Comparison of ENCODE assay signal across 18 cellular contexts in genomic region chr11:129445226-129445625, GRCh38.
DNase-seq lines count a peak whose midpoint lies in the region; ATAC-seq, FAIRE-seq and TF ChIP-seq lines count a peak whose summit lies in the region.
"Had no signal": no experiment of that assay in that cellular context is flagged by ENCODE, and none has a peak within 500 bp of the region (broad histone marks: within the 10 kb centered on the region; RNA-seq: fewer than 3 reads in every experiment).

No MANE protein-coding gene starts in this region.

- no peak for FAIRE-seq in HepG2 (lab: Jason Lieb, UNC)
- FAIRE-seq: A549, H54 had no signal

- no peak overlapping the region for H3K23ac ChIP-seq in trophoblast cell (ENCODE audit: low read length)

- WGBS in HepG2 (ENCODE audit: low lambda C conversion rate): 49% methylated on average over 9 of the region's 9 CpGs
- WGBS in right lobe of liver (ENCODE audit: insufficient coverage, low coverage, low lambda C conversion rate, missing lambda C conversion rate): 52% methylated on average over 7 of the region's 9 CpGs
- no CpG with 5 or more reads among the region's 9 CpGs for WGBS in trophoblast cell (ENCODE audit: extremely low coverage, insufficient coverage, insufficient read length)
- 89 to 91% methylated on average over 9 of the region's 9 CpGs for WGBS in testis, 2 donors

- no peak overlapping the region for H3K4ac ChIP-seq in trophoblast cell (ENCODE audit: low read depth, low read length)

- H3K9me3 ChIP-seq in HepG2 (ENCODE audit: low read length): no peaks in the 10 kb centered on the region
- H3K9me3 ChIP-seq in right lobe of liver: no peaks in the 10 kb centered on the region
- no peaks in the 10 kb centered on the region for H3K9me3 ChIP-seq in trophoblast cell (ENCODE audit: insufficient read depth, low read depth, low read length)
- H3K9me3 ChIP-seq in testis: no peaks in the 10 kb centered on the region
- no peaks in the 10 kb centered on the region for H3K9me3 ChIP-seq in SJCRH30 (replicated peaks)
- H3K9me3 ChIP-seq: A549 had no signal

- H3K4me3 ChIP-seq in HepG2 (replicated peaks in 1 of 3; ENCODE audit: insufficient read depth in 1 of 3, low read depth in 2 of 3, low read length in 3 of 3): no peak overlapping the region
- no peak overlapping the region for H3K4me3 ChIP-seq in right lobe of liver
- no peak overlapping the region for H3K4me3 ChIP-seq in trophoblast cell (ENCODE audit: low read depth, low read length)
- H3K4me3 ChIP-seq in testis: no peak overlapping the region
- no peak overlapping the region for H3K4me3 ChIP-seq in SJCRH30
- H3K4me3 ChIP-seq: A549 had no signal

- no TSS peak for BruUV-seq in HepG2 (replicated peaks; lab: Mats Ljungman, UMichigan)

- H3K79me2 ChIP-seq in HepG2 (ENCODE audit: insufficient read depth, low read length) (no peaks in the 10 kb centered on the region), trophoblast cell (ENCODE audit: control insufficient read depth, insufficient read depth, low read length, poor library complexity) (no peaks in the 10 kb centered on the region)

- in situ Hi-C loops in HepG2 (cut with HindIII; ENCODE audit: extremely low pct_ligation_motif_present, low pct_unique_long_range_greater_than_20kb): no loop called here

- no peak for TF ChIP-seq EP300 in HepG2 (IDR thresholded peaks at IDR 0.05; ENCODE audit: low read depth in 2 of 2, low read length in 2 of 2)
- no peak for TF ChIP-seq EP300 in HepG2 (CRISPR knock-in tag; IDR thresholded peaks at IDR 0.05; ENCODE audit: borderline replicate concordance)

- H3K18ac ChIP-seq in trophoblast cell (ENCODE audit: low read length): no peak overlapping the region

- no peak overlapping the region for H4K8ac ChIP-seq in trophoblast cell (ENCODE audit: low read depth, low read length)

- H3K27ac ChIP-seq in HepG2 (ENCODE audit: extremely low read length, insufficient read depth, low read length) (no peak overlapping the region), right lobe of liver (no peak overlapping the region), foreskin keratinocyte (peak overlapping the region; percentile 25), trophoblast cell (ENCODE audit: low read depth, low read length) (no peak overlapping the region), testis (no peak overlapping the region), SJCRH30 (no peak overlapping the region)
- H3K27ac ChIP-seq: 22Rv1, A549, C4-2B, HL-60 had no signal

- H2BK120ac ChIP-seq in trophoblast cell (ENCODE audit: insufficient read depth, low read length, poor library complexity): no peak overlapping the region

- CTCF ChIA-PET in HepG2 (lab: Yijun Ruan, JAX; ENCODE audit: low intra/inter-chr PET ratio, low total read pairs): no interaction called here

- no peak overlapping the region for H3K4me2 ChIP-seq in HepG2 (ENCODE audit: low read depth, low read length)
- H3K4me2 ChIP-seq in trophoblast cell (ENCODE audit: low read length): no peak overlapping the region
- H3K4me2 ChIP-seq: A549 had no signal

- H4K12ac ChIP-seq in trophoblast cell (ENCODE audit: low read depth, low read length): no peak overlapping the region

- intact Hi-C loops in HepG2 (cut with micrococcal nuclease; ENCODE audit: unreplicated experiment) (no loop called here), right lobe of liver (cut with DNase I) (no loop called here), testis (cut with DNase I; ENCODE audit: low total_unique reads) (no loop called here)

- H3K36me3 ChIP-seq in HepG2 (replicated peaks in 1 of 2; ENCODE audit: control insufficient read depth in 1 of 2, insufficient read depth in 2 of 2, low read length in 2 of 2) (no peaks in the 10 kb centered on the region), right lobe of liver (no peaks in the 10 kb centered on the region), trophoblast cell (ENCODE audit: control insufficient read depth in 1 of 2, insufficient read depth in 2 of 2, low read length in 2 of 2) (peaks cover 3 to 9% of the 10 kb centered on the region in 2 experiments), testis (ENCODE audit: low read depth, missing control alignments) (no peaks in the 10 kb centered on the region), SJCRH30 (no peaks in the 10 kb centered on the region)

- H2AFZ ChIP-seq in HepG2 (ENCODE audit: low read length) (no peak overlapping the region), trophoblast cell (ENCODE audit: insufficient read depth, low read length, poor library complexity) (no peak overlapping the region)

- no peak overlapping the region for H3K14ac ChIP-seq in trophoblast cell (ENCODE audit: low read length)

- no peaks in the 10 kb centered on the region for H4K20me1 ChIP-seq in HepG2 (ENCODE audit: insufficient read depth, low read length)

- no peak for ATAC-seq in HepG2
- no peak for ATAC-seq in right lobe of liver
- ATAC-seq in foreskin keratinocyte: peak; percentile 14
- no peak for ATAC-seq in GM21786 (IDR thresholded peaks at IDR 0.05; ENCODE audit: unreplicated experiment)
- ATAC-seq: A549 had no signal

- H3K79me1 ChIP-seq in trophoblast cell (ENCODE audit: low read length): no peaks in the 10 kb centered on the region

- no peaks in the 10 kb centered on the region for H3K4me1 ChIP-seq in HepG2 (ENCODE audit: insufficient read depth, low read length)
- H3K4me1 ChIP-seq in right lobe of liver: no peaks in the 10 kb centered on the region
- peaks cover 3% of the 10 kb centered on the region for H3K4me1 ChIP-seq in foreskin keratinocyte
- H3K4me1 ChIP-seq in trophoblast cell (ENCODE audit: control insufficient read depth in 1 of 2, insufficient read depth in 2 of 2, low read length in 2 of 2): peaks cover 2 to 10% of the 10 kb centered on the region in 2 experiments
- no peaks in the 10 kb centered on the region for H3K4me1 ChIP-seq in testis
- H3K4me1 ChIP-seq in SJCRH30: no peaks in the 10 kb centered on the region
- H3K4me1 ChIP-seq: A549 had no signal

- no peak overlapping the region for H2BK5ac ChIP-seq in trophoblast cell (ENCODE audit: low read depth, low read length, poor library complexity)

- H3K9ac ChIP-seq in HepG2 (ENCODE audit: insufficient read depth, low read depth, low read length) (no peak overlapping the region), trophoblast cell (ENCODE audit: low read length) (no peak overlapping the region)

- H2AK5ac ChIP-seq in trophoblast cell (ENCODE audit: low read length): no peak overlapping the region

- TF ChIP-seq CTCF in HepG2 (CRISPR knock-in tag; IDR thresholded peaks at IDR 0.05) (no peak), right lobe of liver (IDR thresholded peaks at IDR 0.05) (no peak), foreskin keratinocyte (conservative IDR thresholded peaks at IDR 0.05) (no peak), testis (IDR thresholded peaks at IDR 0.05) (no peak)

- POLR2A ChIA-PET in HepG2 (lab: Yijun Ruan, JAX): no interaction called here

- TF ChIP-seq RAD21 in HepG2 (CRISPR knock-in tag; IDR thresholded peaks at IDR 0.05): no peak

- DNase-seq in HepG2 (ENCODE audit: low spot score) (no peak), right lobe of liver (no peak), foreskin keratinocyte (no peak), trophoblast cell (no peak), testis (no peak), globus pallidus (ENCODE audit: low spot score) (no peak), SJCRH30 (no peak)
- DNase-seq: AML-193; CD4-positive, alpha-beta memory T cell; DMS79 treated with DMSO at 0.1 percent for 48 hours; GF-D8; HCEC 1CT had no signal

- H3K27me3 ChIP-seq in HepG2 (ENCODE audit: control insufficient read depth in 1 of 2, insufficient read depth in 2 of 2, low read length in 2 of 2) (peaks cover 2 to 3% of the 10 kb centered on the region in 2 experiments; a peak in 1 of 5 replicates), right lobe of liver (no peaks in the 10 kb centered on the region), foreskin keratinocyte (no peaks in the 10 kb centered on the region), trophoblast cell (ENCODE audit: insufficient read depth, low read length) (no peaks in the 10 kb centered on the region), testis (no peaks in the 10 kb centered on the region), SJCRH30 (no peaks in the 10 kb centered on the region)

- no peak overlapping the region for H4K91ac ChIP-seq in trophoblast cell (ENCODE audit: low read depth, low read length)

- no peak for TF ChIP-seq POLR2A in HepG2 (IDR thresholded peaks at IDR 0.05; ENCODE audit: insufficient read depth in 1 of 2, low read depth in 2 of 2, low read length in 2 of 2)
- TF ChIP-seq POLR2A in right lobe of liver (IDR thresholded peaks at IDR 0.05): no peak
- no peak for TF ChIP-seq POLR2A in testis (IDR thresholded peaks at IDR 0.05)

- peak overlapping the region; percentile 30 for H2BK12ac ChIP-seq in trophoblast cell (ENCODE audit: low read length)

TF ChIP-seq in HepG2, 621 proteins besides CTCF, POLR2A, EP300 and RAD21:
- TF ChIP-seq HMGA1 (CRISPR knock-in tag; conservative IDR thresholded peaks at IDR 0.05) (no peak), CREB1 (IDR thresholded peaks at IDR 0.05) (peak; percentile 87), CREB1 (CRISPR knock-in tag; IDR thresholded peaks at IDR 0.05) (no peak), ZNF431 (CRISPR knock-in tag; IDR thresholded peaks at IDR 0.05; ENCODE audit: borderline replicate concordance, low read depth) (no peak)
- TF ChIP-seq, protein P1, sequence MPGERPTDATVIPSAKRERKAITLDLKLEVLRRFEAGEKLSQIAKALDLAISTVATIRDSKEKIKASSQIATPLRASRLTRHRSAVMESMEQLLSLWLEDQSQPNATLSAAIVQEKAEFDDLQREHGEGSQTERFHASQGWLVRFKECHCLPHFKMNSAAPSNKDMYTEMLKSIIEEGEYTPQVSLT (CRISPR knock-in tag; IDR thresholded peaks at IDR 0.05; ENCODE audit: borderline replicate concordance, low read depth): no peak
- TF ChIP-seq, protein P2, sequence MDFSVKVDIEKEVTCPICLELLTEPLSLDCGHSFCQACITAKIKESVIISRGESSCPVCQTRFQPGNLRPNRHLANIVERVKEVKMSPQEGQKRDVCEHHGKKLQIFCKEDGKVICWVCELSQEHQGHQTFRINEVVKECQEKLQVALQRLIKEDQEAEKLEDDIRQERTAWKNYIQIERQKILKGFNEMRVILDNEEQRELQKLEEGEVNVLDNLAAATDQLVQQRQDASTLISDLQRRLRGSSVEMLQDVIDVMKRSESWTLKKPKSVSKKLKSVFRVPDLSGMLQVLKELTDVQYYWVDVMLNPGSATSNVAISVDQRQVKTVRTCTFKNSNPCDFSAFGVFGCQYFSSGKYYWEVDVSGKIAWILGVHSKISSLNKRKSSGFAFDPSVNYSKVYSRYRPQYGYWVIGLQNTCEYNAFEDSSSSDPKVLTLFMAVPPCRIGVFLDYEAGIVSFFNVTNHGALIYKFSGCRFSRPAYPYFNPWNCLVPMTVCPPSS (IDR thresholded peaks at IDR 0.05): no peak
TF ChIP-seq in HepG2: peak in this region for 1.
